In the genomic region with DNA sequence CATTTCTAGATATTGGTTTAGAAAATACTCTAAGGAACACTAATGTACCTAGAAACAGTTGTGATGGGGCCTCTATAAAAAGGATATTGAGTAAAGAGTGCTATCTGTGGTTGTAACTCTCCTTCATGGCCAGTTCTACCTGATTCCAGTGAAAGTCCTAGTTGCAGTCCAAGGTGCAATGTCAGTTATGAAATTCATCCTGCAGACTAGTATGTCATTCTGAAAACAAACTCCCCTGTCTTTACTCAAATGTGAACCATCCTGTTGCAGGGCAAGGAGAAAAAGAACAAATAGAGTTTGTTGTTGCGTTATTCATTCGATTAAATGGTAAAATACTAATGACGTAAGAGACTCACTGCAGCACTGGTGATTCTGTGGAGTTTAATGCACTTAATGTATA, we compare ENCODE assay signal across 1 cellular context.
A peak's percentile ranks its signal among the peaks of the same experiment; 100 is the strongest.
TF ChIP-seq lines count a peak whose summit lies in the region.

No MANE protein-coding gene starts in this region.

TF ChIP-seq in HepG2, 621 proteins besides CTCF, POLR2A, EP300 and RAD21 (continued from another document and continues in another):
- TF ChIP-seq ZBTB2 (CRISPR knock-in tag; IDR thresholded peaks at IDR 0.05; ENCODE audit: low read depth) (no peak), ARID4A (CRISPR knock-in tag; IDR thresholded peaks at IDR 0.05; ENCODE audit: borderline replicate concordance) (no peak), HMG20B (CRISPR knock-in tag; conservative IDR thresholded peaks at IDR 0.05) (no peak), REPIN1 (CRISPR knock-in tag; IDR thresholded peaks at IDR 0.05; ENCODE audit: borderline replicate concordance, low read depth) (peak; percentile 46; the same call in 1 of the 2 replicates), KDM5A (IDR thresholded peaks at IDR 0.05; ENCODE audit: borderline replicate concordance, low read length) (no peak), HDAC2 (CRISPR knock-in tag; IDR thresholded peaks at IDR 0.05) (peak; percentile 75), ZNF383 (CRISPR knock-in tag; IDR thresholded peaks at IDR 0.05; ENCODE audit: borderline replicate concordance) (no peak), ZNF75D (CRISPR knock-in tag; IDR thresholded peaks at IDR 0.05; ENCODE audit: borderline replicate concordance) (no peak), RBM22 (optimal IDR thresholded peaks at IDR 0.05; ENCODE audit: low read length) (no peak), MYC (CRISPR knock-in tag; IDR thresholded peaks at IDR 0.05; ENCODE audit: borderline replicate concordance) (no peak), ZNF781 (CRISPR knock-in tag; IDR thresholded peaks at IDR 0.05; ENCODE audit: borderline replicate concordance, not compliant biosample characterization) (no peak), ATF7 (IDR thresholded peaks at IDR 0.05) (peak; percentile 85), ATF7 (CRISPR knock-in tag; IDR thresholded peaks at IDR 0.05) (no peak), NR2F6 (IDR thresholded peaks at IDR 0.05) (no peak), NR2F6 (CRISPR knock-in tag; IDR thresholded peaks at IDR 0.05) (peak; percentile 54; the same call in 1 of the 2 replicates), SMARCC2 (IDR thresholded peaks at IDR 0.05) (no peak), HMG20A (CRISPR knock-in tag; IDR thresholded peaks at IDR 0.05; ENCODE audit: borderline replicate concordance) (peak; percentile 60; the same call in 1 of the 2 replicates), CSRNP1 (CRISPR knock-in tag; IDR thresholded peaks at IDR 0.05) (no peak), DMAP1 (CRISPR knock-in tag; IDR thresholded peaks at IDR 0.05) (no peak), TP53 (CRISPR knock-in tag; conservative IDR thresholded peaks at IDR 0.05) (no peak), HES4 (CRISPR knock-in tag; IDR thresholded peaks at IDR 0.05; ENCODE audit: borderline replicate concordance) (no peak), NRL (CRISPR knock-in tag; IDR thresholded peaks at IDR 0.05; ENCODE audit: borderline replicate concordance) (no peak), REST (IDR thresholded peaks at IDR 0.05; ENCODE audit: borderline replicate concordance in 1 of 2, low read depth in 1 of 2, low read length in 2 of 2) (no peak), MAZ (IDR thresholded peaks at IDR 0.05; ENCODE audit: borderline replicate concordance, low read depth, low read length) (no peak), MAZ (CRISPR knock-in tag; IDR thresholded peaks at IDR 0.05; ENCODE audit: low read depth) (no peak), ZZZ3 (CRISPR knock-in tag; IDR thresholded peaks at IDR 0.05; ENCODE audit: borderline replicate concordance) (no peak), SSRP1 (CRISPR knock-in tag; IDR thresholded peaks at IDR 0.05) (no peak; the same call in 1 of the 2 replicates), CCDC6 (CRISPR knock-in tag; IDR thresholded peaks at IDR 0.05) (no peak), THAP11 (CRISPR knock-in tag; IDR thresholded peaks at IDR 0.05) (peak; percentile 53; the same call in 1 of the 2 replicates), FOXA3 (CRISPR knock-in tag; IDR thresholded peaks at IDR 0.05) (peak; percentile 59), ZNF639 (CRISPR knock-in tag; conservative IDR thresholded peaks at IDR 0.05) (no peak), ZNF678 (CRISPR knock-in tag; IDR thresholded peaks at IDR 0.05) (no peak)
- TF ChIP-seq, protein P1, sequence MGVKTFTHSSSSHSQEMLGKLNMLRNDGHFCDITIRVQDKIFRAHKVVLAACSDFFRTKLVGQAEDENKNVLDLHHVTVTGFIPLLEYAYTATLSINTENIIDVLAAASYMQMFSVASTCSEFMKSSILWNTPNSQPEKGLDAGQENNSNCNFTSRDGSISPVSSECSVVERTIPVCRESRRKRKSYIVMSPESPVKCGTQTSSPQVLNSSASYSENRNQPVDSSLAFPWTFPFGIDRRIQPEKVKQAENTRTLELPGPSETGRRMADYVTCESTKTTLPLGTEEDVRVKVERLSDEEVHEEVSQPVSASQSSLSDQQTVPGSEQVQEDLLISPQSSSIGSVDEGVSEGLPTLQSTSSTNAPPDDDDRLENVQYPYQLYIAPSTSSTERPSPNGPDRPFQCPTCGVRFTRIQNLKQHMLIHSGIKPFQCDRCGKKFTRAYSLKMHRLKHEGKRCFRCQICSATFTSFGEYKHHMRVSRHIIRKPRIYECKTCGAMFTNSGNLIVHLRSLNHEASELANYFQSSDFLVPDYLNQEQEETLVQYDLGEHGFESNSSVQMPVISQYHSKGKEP (CRISPR knock-in tag; IDR thresholded peaks at IDR 0.05), result no peak
- TF ChIP-seq, protein P2, sequence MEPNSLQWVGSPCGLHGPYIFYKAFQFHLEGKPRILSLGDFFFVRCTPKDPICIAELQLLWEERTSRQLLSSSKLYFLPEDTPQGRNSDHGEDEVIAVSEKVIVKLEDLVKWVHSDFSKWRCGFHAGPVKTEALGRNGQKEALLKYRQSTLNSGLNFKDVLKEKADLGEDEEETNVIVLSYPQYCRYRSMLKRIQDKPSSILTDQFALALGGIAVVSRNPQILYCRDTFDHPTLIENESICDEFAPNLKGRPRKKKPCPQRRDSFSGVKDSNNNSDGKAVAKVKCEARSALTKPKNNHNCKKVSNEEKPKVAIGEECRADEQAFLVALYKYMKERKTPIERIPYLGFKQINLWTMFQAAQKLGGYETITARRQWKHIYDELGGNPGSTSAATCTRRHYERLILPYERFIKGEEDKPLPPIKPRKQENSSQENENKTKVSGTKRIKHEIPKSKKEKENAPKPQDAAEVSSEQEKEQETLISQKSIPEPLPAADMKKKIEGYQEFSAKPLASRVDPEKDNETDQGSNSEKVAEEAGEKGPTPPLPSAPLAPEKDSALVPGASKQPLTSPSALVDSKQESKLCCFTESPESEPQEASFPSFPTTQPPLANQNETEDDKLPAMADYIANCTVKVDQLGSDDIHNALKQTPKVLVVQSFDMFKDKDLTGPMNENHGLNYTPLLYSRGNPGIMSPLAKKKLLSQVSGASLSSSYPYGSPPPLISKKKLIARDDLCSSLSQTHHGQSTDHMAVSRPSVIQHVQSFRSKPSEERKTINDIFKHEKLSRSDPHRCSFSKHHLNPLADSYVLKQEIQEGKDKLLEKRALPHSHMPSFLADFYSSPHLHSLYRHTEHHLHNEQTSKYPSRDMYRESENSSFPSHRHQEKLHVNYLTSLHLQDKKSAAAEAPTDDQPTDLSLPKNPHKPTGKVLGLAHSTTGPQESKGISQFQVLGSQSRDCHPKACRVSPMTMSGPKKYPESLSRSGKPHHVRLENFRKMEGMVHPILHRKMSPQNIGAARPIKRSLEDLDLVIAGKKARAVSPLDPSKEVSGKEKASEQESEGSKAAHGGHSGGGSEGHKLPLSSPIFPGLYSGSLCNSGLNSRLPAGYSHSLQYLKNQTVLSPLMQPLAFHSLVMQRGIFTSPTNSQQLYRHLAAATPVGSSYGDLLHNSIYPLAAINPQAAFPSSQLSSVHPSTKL (CRISPR knock-in tag; IDR thresholded peaks at IDR 0.05), result peak; percentile 92
- TF ChIP-seq, protein P3, sequence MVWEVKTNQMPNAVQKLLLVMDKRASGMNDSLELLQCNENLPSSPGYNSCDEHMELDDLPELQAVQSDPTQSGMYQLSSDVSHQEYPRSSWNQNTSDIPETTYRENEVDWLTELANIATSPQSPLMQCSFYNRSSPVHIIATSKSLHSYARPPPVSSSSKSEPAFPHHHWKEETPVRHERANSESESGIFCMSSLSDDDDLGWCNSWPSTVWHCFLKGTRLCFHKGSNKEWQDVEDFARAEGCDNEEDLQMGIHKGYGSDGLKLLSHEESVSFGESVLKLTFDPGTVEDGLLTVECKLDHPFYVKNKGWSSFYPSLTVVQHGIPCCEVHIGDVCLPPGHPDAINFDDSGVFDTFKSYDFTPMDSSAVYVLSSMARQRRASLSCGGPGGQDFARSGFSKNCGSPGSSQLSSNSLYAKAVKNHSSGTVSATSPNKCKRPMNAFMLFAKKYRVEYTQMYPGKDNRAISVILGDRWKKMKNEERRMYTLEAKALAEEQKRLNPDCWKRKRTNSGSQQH (CRISPR knock-in tag; IDR thresholded peaks at IDR 0.05; ENCODE audit: low read depth), result no peak
- TF ChIP-seq, protein P4, sequence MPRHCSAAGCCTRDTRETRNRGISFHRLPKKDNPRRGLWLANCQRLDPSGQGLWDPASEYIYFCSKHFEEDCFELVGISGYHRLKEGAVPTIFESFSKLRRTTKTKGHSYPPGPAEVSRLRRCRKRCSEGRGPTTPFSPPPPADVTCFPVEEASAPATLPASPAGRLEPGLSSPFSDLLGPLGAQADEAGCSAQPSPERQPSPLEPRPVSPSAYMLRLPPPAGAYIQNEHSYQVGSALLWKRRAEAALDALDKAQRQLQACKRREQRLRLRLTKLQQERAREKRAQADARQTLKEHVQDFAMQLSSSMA (CRISPR knock-in tag; IDR thresholded peaks at IDR 0.05), result no peak
